1 cellular context compared by ENCODE assay signal in the genomic region with DNA sequence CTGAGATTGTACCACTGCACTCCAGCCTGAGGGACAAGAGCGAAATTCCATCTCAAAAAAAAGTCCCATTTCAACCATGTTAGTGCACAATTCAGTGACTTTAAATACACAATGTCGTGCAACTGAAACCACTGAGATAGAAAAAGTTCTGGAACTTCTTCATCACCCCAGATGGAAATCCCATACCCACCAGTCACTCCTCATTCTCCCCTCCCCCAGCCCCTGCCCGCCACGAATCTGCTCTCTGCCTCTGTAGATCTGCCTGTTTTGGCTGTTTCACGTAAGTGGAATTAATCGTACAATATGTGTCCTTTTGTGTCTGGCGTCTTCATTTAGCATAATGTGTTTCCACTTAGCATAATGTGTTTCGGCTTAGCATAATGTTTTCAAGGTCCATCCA.
TF ChIP-seq lines count a peak whose summit lies in the region.

No MANE protein-coding gene starts in this region.

TF ChIP-seq in K562, 482 proteins besides CTCF, POLR2A, EP300 and RAD21:
- TF ChIP-seq, protein P1, sequence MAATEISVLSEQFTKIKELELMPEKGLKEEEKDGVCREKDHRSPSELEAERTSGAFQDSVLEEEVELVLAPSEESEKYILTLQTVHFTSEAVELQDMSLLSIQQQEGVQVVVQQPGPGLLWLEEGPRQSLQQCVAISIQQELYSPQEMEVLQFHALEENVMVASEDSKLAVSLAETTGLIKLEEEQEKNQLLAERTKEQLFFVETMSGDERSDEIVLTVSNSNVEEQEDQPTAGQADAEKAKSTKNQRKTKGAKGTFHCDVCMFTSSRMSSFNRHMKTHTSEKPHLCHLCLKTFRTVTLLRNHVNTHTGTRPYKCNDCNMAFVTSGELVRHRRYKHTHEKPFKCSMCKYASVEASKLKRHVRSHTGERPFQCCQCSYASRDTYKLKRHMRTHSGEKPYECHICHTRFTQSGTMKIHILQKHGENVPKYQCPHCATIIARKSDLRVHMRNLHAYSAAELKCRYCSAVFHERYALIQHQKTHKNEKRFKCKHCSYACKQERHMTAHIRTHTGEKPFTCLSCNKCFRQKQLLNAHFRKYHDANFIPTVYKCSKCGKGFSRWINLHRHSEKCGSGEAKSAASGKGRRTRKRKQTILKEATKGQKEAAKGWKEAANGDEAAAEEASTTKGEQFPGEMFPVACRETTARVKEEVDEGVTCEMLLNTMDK (IDR thresholded peaks at IDR 0.05; ENCODE audit: borderline replicate concordance, insufficient read depth, low read depth, low read length, poor library complexity, severe bottlenecking), result no peak
- TF ChIP-seq, protein P2, sequence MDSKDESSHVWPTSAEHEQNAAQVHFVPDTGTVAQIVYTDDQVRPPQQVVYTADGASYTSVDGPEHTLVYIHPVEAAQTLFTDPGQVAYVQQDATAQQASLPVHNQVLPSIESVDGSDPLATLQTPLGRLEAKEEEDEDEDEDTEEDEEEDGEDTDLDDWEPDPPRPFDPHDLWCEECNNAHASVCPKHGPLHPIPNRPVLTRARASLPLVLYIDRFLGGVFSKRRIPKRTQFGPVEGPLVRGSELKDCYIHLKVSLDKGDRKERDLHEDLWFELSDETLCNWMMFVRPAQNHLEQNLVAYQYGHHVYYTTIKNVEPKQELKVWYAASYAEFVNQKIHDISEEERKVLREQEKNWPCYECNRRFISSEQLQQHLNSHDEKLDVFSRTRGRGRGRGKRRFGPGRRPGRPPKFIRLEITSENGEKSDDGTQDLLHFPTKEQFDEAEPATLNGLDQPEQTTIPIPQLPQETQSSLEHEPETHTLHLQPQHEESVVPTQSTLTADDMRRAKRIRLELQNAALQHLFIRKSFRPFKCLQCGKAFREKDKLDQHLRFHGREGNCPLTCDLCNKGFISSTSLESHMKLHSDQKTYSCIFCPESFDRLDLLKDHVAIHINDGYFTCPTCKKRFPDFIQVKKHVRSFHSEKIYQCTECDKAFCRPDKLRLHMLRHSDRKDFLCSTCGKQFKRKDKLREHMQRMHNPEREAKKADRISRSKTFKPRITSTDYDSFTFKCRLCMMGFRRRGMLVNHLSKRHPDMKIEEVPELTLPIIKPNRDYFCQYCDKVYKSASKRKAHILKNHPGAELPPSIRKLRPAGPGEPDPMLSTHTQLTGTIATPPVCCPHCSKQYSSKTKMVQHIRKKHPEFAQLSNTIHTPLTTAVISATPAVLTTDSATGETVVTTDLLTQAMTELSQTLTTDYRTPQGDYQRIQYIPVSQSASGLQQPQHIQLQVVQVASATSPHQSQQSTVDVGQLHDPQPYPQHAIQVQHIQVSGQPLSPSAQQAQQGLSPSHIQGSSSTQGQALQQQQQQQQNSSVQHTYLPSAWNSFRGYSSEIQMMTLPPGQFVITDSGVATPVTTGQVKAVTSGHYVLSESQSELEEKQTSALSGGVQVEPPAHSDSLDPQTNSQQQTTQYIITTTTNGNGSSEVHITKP (IDR thresholded peaks at IDR 0.05; ENCODE audit: partially characterized antibody), result peak; percentile 25
- no peak for TF ChIP-seq ZNF444 (CRISPR knock-in tag; IDR thresholded peaks at IDR 0.05)
- TF ChIP-seq, protein P3, sequence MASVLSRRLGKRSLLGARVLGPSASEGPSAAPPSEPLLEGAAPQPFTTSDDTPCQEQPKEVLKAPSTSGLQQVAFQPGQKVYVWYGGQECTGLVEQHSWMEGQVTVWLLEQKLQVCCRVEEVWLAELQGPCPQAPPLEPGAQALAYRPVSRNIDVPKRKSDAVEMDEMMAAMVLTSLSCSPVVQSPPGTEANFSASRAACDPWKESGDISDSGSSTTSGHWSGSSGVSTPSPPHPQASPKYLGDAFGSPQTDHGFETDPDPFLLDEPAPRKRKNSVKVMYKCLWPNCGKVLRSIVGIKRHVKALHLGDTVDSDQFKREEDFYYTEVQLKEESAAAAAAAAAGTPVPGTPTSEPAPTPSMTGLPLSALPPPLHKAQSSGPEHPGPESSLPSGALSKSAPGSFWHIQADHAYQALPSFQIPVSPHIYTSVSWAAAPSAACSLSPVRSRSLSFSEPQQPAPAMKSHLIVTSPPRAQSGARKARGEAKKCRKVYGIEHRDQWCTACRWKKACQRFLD (CRISPR knock-in tag; IDR thresholded peaks at IDR 0.05), result no peak
- no peak for TF ChIP-seq ZFP1 (CRISPR knock-in tag; IDR thresholded peaks at IDR 0.05)
- TF ChIP-seq ZNF217 (CRISPR knock-in tag; IDR thresholded peaks at IDR 0.05), result no peak
- TF ChIP-seq, protein P4, sequence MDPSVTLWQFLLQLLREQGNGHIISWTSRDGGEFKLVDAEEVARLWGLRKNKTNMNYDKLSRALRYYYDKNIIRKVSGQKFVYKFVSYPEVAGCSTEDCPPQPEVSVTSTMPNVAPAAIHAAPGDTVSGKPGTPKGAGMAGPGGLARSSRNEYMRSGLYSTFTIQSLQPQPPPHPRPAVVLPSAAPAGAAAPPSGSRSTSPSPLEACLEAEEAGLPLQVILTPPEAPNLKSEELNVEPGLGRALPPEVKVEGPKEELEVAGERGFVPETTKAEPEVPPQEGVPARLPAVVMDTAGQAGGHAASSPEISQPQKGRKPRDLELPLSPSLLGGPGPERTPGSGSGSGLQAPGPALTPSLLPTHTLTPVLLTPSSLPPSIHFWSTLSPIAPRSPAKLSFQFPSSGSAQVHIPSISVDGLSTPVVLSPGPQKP (CRISPR knock-in tag; IDR thresholded peaks at IDR 0.05), result no peak
